In the genomic region with DNA sequence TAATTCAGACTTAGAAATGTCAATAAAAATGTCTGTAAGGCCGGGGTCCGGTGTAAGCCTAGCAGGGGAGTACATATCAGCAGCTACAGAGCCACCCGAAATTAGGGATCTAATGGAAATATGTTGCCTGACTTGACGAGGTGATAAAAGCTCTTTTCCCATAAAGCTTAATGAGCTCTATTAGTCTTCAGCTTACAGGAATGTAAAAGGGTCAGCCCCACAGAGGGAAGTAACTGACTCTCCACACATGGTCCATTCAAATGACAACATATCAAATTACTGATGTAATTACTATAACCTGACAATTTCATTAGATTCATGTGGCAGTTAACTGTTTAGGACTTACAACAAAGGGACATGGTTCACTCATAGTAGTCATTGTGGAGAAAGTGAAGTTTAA, we compare ENCODE assay signal across 20 cellular contexts.
"Had no signal": no experiment of that assay in that cellular context is flagged by ENCODE, and none has a peak within 500 bp of the region (broad histone marks: within the 10 kb centered on the region; RNA-seq: fewer than 3 reads in every experiment).

No MANE protein-coding gene starts in this region.

- H3K27ac Mint-ChIP-seq: activated naive CD4-positive, alpha-beta T cell treated with anti-CD3 and anti-CD28 coated beads, Interleukin-2, amount 50 U/mL, for 72 hours; activated T-cell treated with anti-CD3 and anti-CD28 coated beads, Interleukin-2, amount 50 U/mL, for 24 hours; memory B cell; natural killer cell treated with Interleukin-12 subunit alpha and Interleukin-12 subunit beta and Interleukin-15 and Interleukin-18, amount 100 ng/mL, for 72 hours; progenitor cell of endocrine pancreas had no signal

- H3K4me2 ChIP-seq: smooth muscle cell had no signal

- FAIRE-seq: frontal cortex, islet of Langerhans, TTC549 had no signal

- H3K27ac ChIP-seq: body of pancreas, heart left ventricle, left ventricle myocardium inferior, tibial nerve had no signal

- H3K4me1 ChIP-seq: body of pancreas, left ventricle myocardium inferior, tibial nerve had no signal

- H3K9me3 Mint-ChIP-seq: activated naive CD4-positive, alpha-beta T cell treated with anti-CD3 and anti-CD28 coated beads, Interleukin-2, amount 50 U/mL, for 72 hours; activated T-cell treated with anti-CD3 and anti-CD28 coated beads, Interleukin-2, amount 50 U/mL, for 24 hours; memory B cell; natural killer cell treated with Interleukin-12 subunit alpha and Interleukin-12 subunit beta and Interleukin-15 and Interleukin-18, amount 100 ng/mL, for 72 hours had no signal

- H3K4me3 Mint-ChIP-seq: activated T-cell treated with anti-CD3 and anti-CD28 coated beads, Interleukin-2, amount 50 U/mL, for 24 hours; memory B cell; natural killer cell treated with Interleukin-12 subunit alpha and Interleukin-12 subunit beta and Interleukin-15 and Interleukin-18, amount 100 ng/mL, for 72 hours had no signal

- DNase-seq: activated effector memory CD4-positive, alpha-beta T cell treated with anti-CD3 and anti-CD28 coated beads, Interleukin-2, amount 50 U/mL, for 16 hours; activated T-cell treated with anti-CD3 and anti-CD28 coated beads, Interleukin-2, amount 50 U/mL, for 24 hours; amniotic stem cell; body of pancreas; central memory CD4-positive, alpha-beta T cell; cortex of kidney; effector CD8-positive, alpha-beta T cell; heart left ventricle; left ventricle myocardium inferior; occipital lobe; right cardiac atrium had no signal

- H3K9me3 ChIP-seq: body of pancreas, heart left ventricle, left ventricle myocardium inferior, tibial nerve had no signal

- H3K4me3 ChIP-seq: body of pancreas, heart left ventricle, left ventricle myocardium inferior, smooth muscle cell, tibial nerve had no signal

- H3K27me3 Mint-ChIP-seq: activated T-cell treated with anti-CD3 and anti-CD28 coated beads, Interleukin-2, amount 50 U/mL, for 24 hours; memory B cell; natural killer cell treated with Interleukin-12 subunit alpha and Interleukin-12 subunit beta and Interleukin-15 and Interleukin-18, amount 100 ng/mL, for 72 hours; progenitor cell of endocrine pancreas had no signal

- ATAC-seq: activated naive CD4-positive, alpha-beta T cell treated with anti-CD3 and anti-CD28 coated beads, Interleukin-2, amount 50 U/mL, for 72 hours; body of pancreas; heart left ventricle; natural killer cell treated with Interleukin-12 subunit alpha and Interleukin-12 subunit beta and Interleukin-15 and Interleukin-18, amount 100 ng/mL, for 72 hours; right cardiac atrium had no signal

- H3K27me3 ChIP-seq: body of pancreas, heart left ventricle, tibial nerve had no signal
